In genomic region chr3:138861755-138862333, GRCh38 we compare ENCODE assay signal across 9 cellular contexts. TPM values are rescaled to one million over a fixed set of nuclear protein-coding genes. Genes with fewer than 3 reads are reported as not detected.
DNase-seq lines count a peak whose midpoint lies in the region; ATAC-seq and TF ChIP-seq lines count a peak whose summit lies in the region.
"Had no signal": no experiment of that assay in that cellular context is flagged by ENCODE, and none has a peak within 500 bp of the region (broad histone marks: within the 10 kb centered on the region; RNA-seq: fewer than 3 reads in every experiment).

No MANE protein-coding gene starts in this region.

- H3K4me3 Mint-ChIP-seq in Calu3 (ENCODE audit: low read depth, unreplicated experiment), result no peak overlapping the region
- peak overlapping the region; percentile 27 for H3K4me3 Mint-ChIP-seq in endodermal cell
- peak overlapping the region; percentile 63 for H3K4me3 Mint-ChIP-seq in neural progenitor cell
- H3K4me3 Mint-ChIP-seq: activated T-helper 1 cell treated with anti-CD3 and anti-CD28 coated beads, Interleukin-12 subunit alpha, Interleukin-12 subunit beta, Interleukin-2, Interleukin-4 antibody, amounts not matched to agents 30 ng/mL and 10 ng/mL and 1 ng/mL, durations not matched to agents 14 hours and 24 hours and 36 hours had no signal

- WGBS in endodermal cell (ENCODE audit: insufficient coverage in 1 of 2, insufficient read length in 1 of 2), 2 experiments, result 5 to 20% methylated on average over 6 to 7 of the region's 7 CpGs

- no peaks in the 10 kb centered on the region for H3K9me2 ChIP-seq in OCI-LY7 (ENCODE audit: insufficient read depth, low read length)

- peak; percentile 13 for DNase-seq in Calu3
- DNase-seq in OCI-LY7 (ENCODE audit: low spot score), result no peak
- DNase-seq in endodermal cell, result peak; percentile 93
- DNase-seq in neural progenitor cell (ENCODE audit: low spot score), result peak; percentile 61
- DNase-seq in activated CD8-positive, alpha-beta memory T cell treated with anti-CD3 and anti-CD28 coated beads for 24 hours, result no peak

- POLR2A ChIA-PET in OCI-LY7 (lab: Charles Lee), result interaction anchor here (0.6 kb wide), 1 partner anchor 590 kb away, joined by 3 read pairs; no protein-coding TSS in a partner anchor

- H3K4me1 Mint-ChIP-seq in Calu3 (ENCODE audit: low read depth, unreplicated experiment), result peaks cover 34% of the 10 kb centered on the region
- H3K4me1 Mint-ChIP-seq in endodermal cell, result peaks cover 33% of the 10 kb centered on the region
- peaks cover 30% of the 10 kb centered on the region for H3K4me1 Mint-ChIP-seq in neural progenitor cell

- peak overlapping the region; percentile 81 for H2AFZ ChIP-seq in OCI-LY7 (ENCODE audit: low read length)
- no peak overlapping the region for H2AFZ ChIP-seq in neural progenitor cell (replicated peaks)

- CTCF ChIA-PET in Calu3 (lab: Charles Lee), result interaction anchor here (0.6 to 1.0 kb wide), 4 partner anchors 8 to 662 kb away, joined by 3 to 7 read pairs (median 4); no protein-coding TSS in a partner anchor
- CTCF ChIA-PET in OCI-LY7 (lab: Charles Lee; ENCODE audit: unreplicated experiment), result no interaction called here

- no peak overlapping the region for H3K4me3 ChIP-seq in OCI-LY7 (ENCODE audit: low read depth, low read length, poor library complexity, severe bottlenecking)
- H3K4me3 ChIP-seq in endodermal cell (ENCODE audit: low read length), result peak overlapping the region; percentile 67
- H3K4me3 ChIP-seq in neural progenitor cell, result peak overlapping the region; percentile 1

- H3K27ac ChIP-seq in OCI-LY7 (ENCODE audit: low read depth, low read length, poor library complexity, severe bottlenecking) (no peak overlapping the region), endodermal cell (ENCODE audit: low read depth, low read length) (peak overlapping the region; percentile 78), neural progenitor cell (no peak overlapping the region)

- H4K20me1 ChIP-seq in OCI-LY7 (ENCODE audit: insufficient read depth, low read length) (no peaks in the 10 kb centered on the region), neural progenitor cell (ENCODE audit: low read depth) (peaks cover 10% of the 10 kb centered on the region)

- H3K27ac Mint-ChIP-seq in Calu3 (ENCODE audit: unreplicated experiment) (peak overlapping the region; percentile 94), endodermal cell (peak overlapping the region; percentile 88), neural progenitor cell (peak overlapping the region; percentile 58)
- H3K27ac Mint-ChIP-seq: activated T-helper 1 cell treated with anti-CD3 and anti-CD28 coated beads, Interleukin-12 subunit alpha, Interleukin-12 subunit beta, Interleukin-2, Interleukin-4 antibody, amounts not matched to agents 30 ng/mL and 10 ng/mL and 1 ng/mL, durations not matched to agents 14 hours and 24 hours and 36 hours had no signal

- no peak for TF ChIP-seq CTCF in Calu3 (IDR thresholded peaks at IDR 0.05; ENCODE audit: unreplicated experiment)
- TF ChIP-seq CTCF in OCI-LY7 (conservative IDR thresholded peaks at IDR 0.05; ENCODE audit: low read length), result no peak
- TF ChIP-seq CTCF in endodermal cell (conservative IDR thresholded peaks at IDR 0.05), result no peak
- TF ChIP-seq CTCF in neural progenitor cell (IDR thresholded peaks at IDR 0.05), result no peak

- H3K4me1 ChIP-seq in OCI-LY7 (ENCODE audit: insufficient read depth, low read length, poor library complexity, severe bottlenecking) (peaks cover 10% of the 10 kb centered on the region), endodermal cell (ENCODE audit: control insufficient read depth, insufficient read depth, low read length) (peaks cover 14% of the 10 kb centered on the region), neural progenitor cell (peaks cover 17% of the 10 kb centered on the region)

- BruUV-seq in Calu3 (replicated peaks; lab: Mats Ljungman, UMichigan), result TSS peak; percentile 71
- BruUV-seq in OCI-LY7 (replicated peaks; lab: Mats Ljungman, UMichigan), result no TSS peak

- H3K9ac ChIP-seq in endodermal cell (ENCODE audit: extremely low read depth, low read length, poor library complexity, severe bottlenecking) (peak overlapping the region; percentile 50), neural progenitor cell (no peak overlapping the region)

- H3K9me3 Mint-ChIP-seq in Calu3 (ENCODE audit: low read depth, unreplicated experiment), result no peaks in the 10 kb centered on the region
- H3K9me3 Mint-ChIP-seq in endodermal cell, result no peaks in the 10 kb centered on the region
- no peaks in the 10 kb centered on the region for H3K9me3 Mint-ChIP-seq in neural progenitor cell
- H3K9me3 Mint-ChIP-seq: activated T-helper 1 cell treated with anti-CD3 and anti-CD28 coated beads, Interleukin-12 subunit alpha, Interleukin-12 subunit beta, Interleukin-2, Interleukin-4 antibody, amounts not matched to agents 30 ng/mL and 10 ng/mL and 1 ng/mL, durations not matched to agents 14 hours and 24 hours and 36 hours had no signal

- H3K36me3 ChIP-seq in OCI-LY7 (ENCODE audit: insufficient read depth, low read length) (no peaks in the 10 kb centered on the region), endodermal cell (ENCODE audit: control insufficient read depth, insufficient read depth, low read length) (no peaks in the 10 kb centered on the region), neural progenitor cell (no peaks in the 10 kb centered on the region)

- H3K79me2 ChIP-seq in OCI-LY7 (ENCODE audit: insufficient read depth, low read depth, low read length) (no peaks in the 10 kb centered on the region), neural progenitor cell (ENCODE audit: low read depth) (no peaks in the 10 kb centered on the region)

- H3K27me3 Mint-ChIP-seq in Calu3 (ENCODE audit: unreplicated experiment) (no peaks in the 10 kb centered on the region), endodermal cell (ENCODE audit: insufficient read depth) (no peaks in the 10 kb centered on the region), neural progenitor cell (ENCODE audit: insufficient read depth, low read depth) (peaks cover 7% of the 10 kb centered on the region)

- no peak for ATAC-seq in GM21423 (IDR thresholded peaks at IDR 0.05; ENCODE audit: unreplicated experiment)
- ATAC-seq in GM21381 (IDR thresholded peaks at IDR 0.05; ENCODE audit: unreplicated experiment), result no peak
- no peak for ATAC-seq in GM18861 (IDR thresholded peaks at IDR 0.05; ENCODE audit: unreplicated experiment)

- H3K27me3 ChIP-seq in endodermal cell (ENCODE audit: control insufficient read depth, insufficient read depth, low read length, poor library complexity, severe bottlenecking) (no peaks in the 10 kb centered on the region), neural progenitor cell (peaks cover 58% of the 10 kb centered on the region)

- H3K9me3 ChIP-seq in OCI-LY7 (ENCODE audit: low read length), result no peaks in the 10 kb centered on the region
- H3K9me3 ChIP-seq in endodermal cell (ENCODE audit: control insufficient read depth, low read length), result no peaks in the 10 kb centered on the region
- H3K9me3 ChIP-seq in neural progenitor cell (ENCODE audit: low read depth), result no peaks in the 10 kb centered on the region

- H3F3A ChIP-seq in neural progenitor cell (ENCODE audit: low read depth), result peaks cover 18% of the 10 kb centered on the region

- H3K4me2 ChIP-seq in OCI-LY7 (ENCODE audit: low read length) (no peak overlapping the region), neural progenitor cell (peak overlapping the region; percentile 65)

- intact Hi-C loops in Calu3 (cut with micrococcal nuclease; ENCODE audit: unreplicated experiment), result no loop called here
- intact Hi-C loops in OCI-LY7 (cut with micrococcal nuclease; ENCODE audit: unreplicated experiment), result no loop called here

- H3K36me3 Mint-ChIP-seq in Calu3 (ENCODE audit: insufficient read depth, unreplicated experiment), result peaks cover 19% of the 10 kb centered on the region
- no peaks in the 10 kb centered on the region for H3K36me3 Mint-ChIP-seq in endodermal cell (ENCODE audit: low read depth)
- no peaks in the 10 kb centered on the region for H3K36me3 Mint-ChIP-seq in neural progenitor cell

RNA-seq across cellular contexts. Expression of gene PIK3CB, which starts 27.1 kb away (rescaled TPM):
- 52.6 and 59.3 TPM in 2 replicates for total RNA-seq in Calu3 (2022)
- total RNA-seq in OCI-LY7 (2014; rRNA removed; shearing (Covaris generic)), result 7.1 and 8.2 TPM in 2 replicates
- total RNA-seq in OCI-LY7 (2022), result 22.5 and 23.6 TPM in 2 replicates
- total RNA-seq in endodermal cell, result 10 to 100 TPM; 51.4 to 53.0 TPM
- 22.5 TPM for polyA plus RNA-seq in endodermal cell (2013, experiment 1 of 2)
- 23.9 TPM for polyA plus RNA-seq in endodermal cell (2013, experiment 2 of 2)
- 11.1 and 17.7 TPM in 2 replicates for total RNA-seq in neural progenitor cell (ENCODE audit: low replicate concordance)

Comparison
In these comparisons a context has a peak if more than half of its experiments do, and no peak if none do; other contexts are left out.
1. DNase-seq: peak in Calu3 (single experiment), endodermal cell (single experiment) and neural progenitor cell (single experiment); none in OCI-LY7 (single experiment) and activated CD8-positive, alpha-beta memory T cell treated with anti-CD3 and anti-CD28 coated beads for 24 hours (single experiment).
2. Peak in every context shown above with its lines, with median percentiles within 50 percentile points of each other: H3K27ac Mint-ChIP-seq.